32 cellular contexts compared by ENCODE assay signal in genomic region chr10:50908366-50908765, GRCh38. TPM values are rescaled to one million over a fixed set of nuclear protein-coding genes. Genes with fewer than 3 reads are reported as not detected.
"Had no signal": no experiment of that assay in that cellular context is flagged by ENCODE, and none has a peak within 500 bp of the region (broad histone marks: within the 10 kb centered on the region; RNA-seq: fewer than 3 reads in every experiment).

No MANE protein-coding gene starts in this region.

- H3K27me3 ChIP-seq: neural progenitor cell, ovary, spleen, suprapubic skin, testis, tibial artery, transverse colon, upper lobe of right lung, vagina had no signal

- H3K4me1 ChIP-seq: neural progenitor cell, parathyroid adenoma, psoas muscle, spleen, suprapubic skin, testis, tibial artery, transverse colon, upper lobe of right lung, vagina had no signal

- H3K9me3 ChIP-seq: ovary, psoas muscle, suprapubic skin, testis, tibial artery, transverse colon, upper lobe of right lung, vagina had no signal

- ATAC-seq: naive thymus-derived CD4-positive, alpha-beta T cell; natural killer cell; psoas muscle; right cardiac atrium; sciatic nerve; stimulated activated memory B cell treated with anti-CD40 and anti-IgM and Interleukin-4, amounts not matched to agents 10 μg/mL and 1 μg/mL and 100 μg/mL, for 72 hours; stimulated activated naive CD8-positive, alpha-beta T cell treated with anti-CD3 and anti-CD28 coated beads, Interleukin-15, amount 100 ng/mL, for 72 hours; stimulated activated naive CD8-positive, alpha-beta T cell treated with anti-CD3 and anti-CD28 coated beads, Interleukin-15, Interleukin-2, amounts not matched to agents 100 U/mL and 50 U/mL, for 24 hours; upper lobe of right lung had no signal

- H3K36me3 ChIP-seq: neural progenitor cell, ovary, spleen, suprapubic skin, tibial artery, transverse colon, upper lobe of right lung, vagina had no signal

- H3K4me3 ChIP-seq: neural progenitor cell, ovary, psoas muscle, skin epidermis, smooth muscle cell, spleen, suprapubic skin, testis, tibial artery, transverse colon, upper lobe of right lung, vagina had no signal

- H3K9ac ChIP-seq: neural progenitor cell, parathyroid adenoma had no signal

- H3K27ac ChIP-seq: neural progenitor cell, ovary, parathyroid adenoma, psoas muscle, skin epidermis, spleen, suprapubic skin, testis, tibial artery, transverse colon, upper lobe of right lung, vagina had no signal

- DNase-seq: naive thymus-derived CD4-positive, alpha-beta T cell; natural killer cell; occipital lobe; ovary; posterior cingulate gyrus; psoas muscle; right cardiac atrium; spleen; stimulated activated CD4-positive, alpha-beta T cell treated with anti-CD3 and anti-CD28 coated beads, Interleukin-12 subunit alpha, Interleukin-12 subunit beta, amount 100 ng/mL, for 4 hours; stimulated activated CD4-positive, alpha-beta T cell treated with anti-CD3 and anti-CD28 coated beads, Interleukin-1b, Interleukin-23, amount 100 ng/mL, for 48 hours; stimulated activated CD4-positive, alpha-beta T cell treated with anti-CD3 and anti-CD28 coated beads, Interleukin-4, amount 100 ng/mL, for 1 hour; stimulated activated CD4-positive, alpha-beta T cell treated with anti-CD3 and anti-CD28 coated beads, Interleukin-4, amount 100 ng/mL, for 4 hours; stimulated activated CD8-positive, alpha-beta memory T cell treated with anti-CD3 and anti-CD28 coated beads, Interleukin-4, amount 100 ng/mL, for 48 hours; stimulated activated naive CD4-positive, alpha-beta T cell; stimulated activated naive CD8-positive, alpha-beta T cell treated with anti-CD3 and anti-CD28 coated beads, Interleukin-15, amount 100 ng/mL, for 72 hours; stimulated activated naive CD8-positive, alpha-beta T cell treated with anti-CD3 and anti-CD28 coated beads, Interleukin-15, Interleukin-2, amounts not matched to agents 100 U/mL and 50 U/mL, for 24 hours; substantia nigra; testis; tibial artery; transverse colon; upper lobe of right lung had no signal

RNA-seq across cellular contexts. Expression of gene A1CF, which starts 22.9 kb away (rescaled TPM):
- total RNA-seq: naive thymus-derived CD4-positive, alpha-beta T cell; natural killer cell; occipital lobe; osteoblast; sciatic nerve; smooth muscle cell; spleen; testis; upper lobe of right lung; urinary bladder; vagina had no signal
- polyA plus RNA-seq: naive thymus-derived CD4-positive, alpha-beta T cell; neural cell; ovary; right cardiac atrium; smooth muscle cell had no signal
